ENCODE assay signal across 14 cellular contexts in the genomic region with DNA sequence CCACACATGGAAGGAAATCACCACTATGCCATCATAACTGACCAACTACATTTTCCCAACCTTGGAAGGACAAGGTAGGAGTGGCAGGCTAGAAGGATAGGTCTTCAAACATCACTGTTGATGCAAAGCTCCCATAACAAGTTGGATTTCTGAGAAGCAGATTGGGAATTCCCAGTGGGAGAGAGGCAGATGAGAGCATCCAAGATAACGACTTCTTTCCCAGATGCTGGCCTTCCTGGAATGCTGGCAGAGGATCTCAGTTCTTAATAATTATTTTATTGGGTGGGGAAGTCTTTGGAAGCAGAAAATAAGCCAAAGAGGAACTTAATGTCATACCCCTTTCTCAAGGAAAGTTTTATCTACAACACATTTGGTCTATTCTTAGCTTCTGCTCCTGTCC.
DNase-seq lines count a peak whose midpoint lies in the region; ATAC-seq and TF ChIP-seq lines count a peak whose summit lies in the region.
"Had no signal": no experiment of that assay in that cellular context is flagged by ENCODE, and none has a peak within 500 bp of the region (broad histone marks: within the 10 kb centered on the region; RNA-seq: fewer than 3 reads in every experiment).

No MANE protein-coding gene starts in this region.

- H3K4me3 Mint-ChIP-seq in activated T-cell treated with anti-CD3 and anti-CD28 coated beads, Interleukin-2, amount 50 U/mL, for 72 hours = no peak overlapping the region
- H3K4me3 Mint-ChIP-seq in activated T-cell treated with anti-CD3 and anti-CD28 coated beads, Interleukin-2, amount 50 U/mL, for 4 hours = no peak overlapping the region
- H3K4me3 Mint-ChIP-seq in memory B cell = no peak overlapping the region

- H3K27ac Mint-ChIP-seq in activated T-cell treated with anti-CD3 and anti-CD28 coated beads, Interleukin-2, amount 50 U/mL, for 72 hours = peak overlapping the region; percentile 24
- peak overlapping the region; percentile 35 for H3K27ac Mint-ChIP-seq in memory B cell

- DNase-seq in activated T-cell treated with anti-CD3 and anti-CD28 coated beads, Interleukin-2, amount 50 U/mL, for 72 hours = no peak
- DNase-seq in activated T-cell treated with anti-CD3 and anti-CD28 coated beads, Interleukin-2, amount 50 U/mL, for 4 hours = no peak
- no peak for DNase-seq in memory B cell (ENCODE audit: low spot score in 2 of 2)
- DNase-seq in thyroid gland = no peak
- no peak for DNase-seq in NCI-H345 treated with DMSO at 0.1 percent for 48 hours (lab: John Stamatoyannopoulos, UW; ENCODE audit: unreplicated experiment)
- DNase-seq in pons (ENCODE audit: low spot score) = no peak
- DNase-seq in MG63 = no peak
- DNase-seq: activated naive CD4-positive, alpha-beta T cell; EL; hippocampal formation; NCI-H1092 treated with DMSO at 0.1 percent for 48 hours; NCI-H82 had no signal

- TF ChIP-seq POLR2A in thyroid gland (IDR thresholded peaks at IDR 0.05) = no peak

- 62 to 63% methylated on average over 1 of the region's 1 CpG for WGBS in thyroid gland, 2 donors

- H3K4me1 ChIP-seq in thyroid gland = peaks cover 46 to 70% of the 10 kb centered on the region in 2 donors

- H3K36me3 ChIP-seq in thyroid gland (no peaks in the 10 kb centered on the region), MG63 (no peaks in the 10 kb centered on the region; the same call in 1 of the 2 replicates)

- no peaks in the 10 kb centered on the region for H3K27me3 Mint-ChIP-seq in activated T-cell treated with anti-CD3 and anti-CD28 coated beads, Interleukin-2, amount 50 U/mL, for 72 hours (ENCODE audit: low read depth)
- H3K27me3 Mint-ChIP-seq in activated T-cell treated with anti-CD3 and anti-CD28 coated beads, Interleukin-2, amount 50 U/mL, for 4 hours (ENCODE audit: low read depth) = no peaks in the 10 kb centered on the region
- H3K27me3 Mint-ChIP-seq in memory B cell = no peaks in the 10 kb centered on the region

- H3K4me1 Mint-ChIP-seq in activated T-cell treated with anti-CD3 and anti-CD28 coated beads, Interleukin-2, amount 50 U/mL, for 72 hours (ENCODE audit: low read depth) = peaks cover 56% of the 10 kb centered on the region
- peaks cover 52% of the 10 kb centered on the region for H3K4me1 Mint-ChIP-seq in activated T-cell treated with anti-CD3 and anti-CD28 coated beads, Interleukin-2, amount 50 U/mL, for 4 hours (ENCODE audit: low read depth)
- H3K4me1 Mint-ChIP-seq in memory B cell = peaks cover 53% of the 10 kb centered on the region

- H3K9me3 Mint-ChIP-seq in activated T-cell treated with anti-CD3 and anti-CD28 coated beads, Interleukin-2, amount 50 U/mL, for 72 hours = no peaks in the 10 kb centered on the region
- H3K9me3 Mint-ChIP-seq in activated T-cell treated with anti-CD3 and anti-CD28 coated beads, Interleukin-2, amount 50 U/mL, for 4 hours = no peaks in the 10 kb centered on the region
- no peaks in the 10 kb centered on the region for H3K9me3 Mint-ChIP-seq in memory B cell

- intact Hi-C loops in thyroid gland (cut with DNase I) = no loop called here

- H3K9me3 ChIP-seq in thyroid gland (no peaks in the 10 kb centered on the region), MG63 (no peaks in the 10 kb centered on the region)

- H3K27ac ChIP-seq in cingulate gyrus (ENCODE audit: low read depth, low read length) (peak overlapping the region; percentile 84), thyroid gland (peak overlapping the region in 2 of 3 donors; percentile 52 to 62)
- H3K27ac ChIP-seq: SK-N-MC had no signal

- H3K36me3 Mint-ChIP-seq in activated T-cell treated with anti-CD3 and anti-CD28 coated beads, Interleukin-2, amount 50 U/mL, for 72 hours (ENCODE audit: insufficient read depth in 2 of 2) = no peaks in the 10 kb centered on the region
- no peaks in the 10 kb centered on the region for H3K36me3 Mint-ChIP-seq in activated T-cell treated with anti-CD3 and anti-CD28 coated beads, Interleukin-2, amount 50 U/mL, for 4 hours (ENCODE audit: insufficient read depth)
- peaks cover 5% of the 10 kb centered on the region for H3K36me3 Mint-ChIP-seq in memory B cell

- H3K4me3 ChIP-seq in thyroid gland (replicated peaks in 1 of 3) = no peak overlapping the region
- no peak overlapping the region for H3K4me3 ChIP-seq in MG63
- H3K4me3 ChIP-seq: SK-N-MC had no signal

- ATAC-seq in activated T-cell treated with anti-CD3 and anti-CD28 coated beads, Interleukin-2, amount 50 U/mL, for 72 hours (replicated peaks in 1 of 2) = no peak
- ATAC-seq in activated T-cell treated with anti-CD3 and anti-CD28 coated beads, Interleukin-2, amount 50 U/mL, for 4 hours = no peak
- no peak for ATAC-seq in memory B cell (ENCODE audit: low read depth)

- no peak for TF ChIP-seq CTCF in thyroid gland (IDR thresholded peaks at IDR 0.05)

- H3K27me3 ChIP-seq in thyroid gland (no peaks in the 10 kb centered on the region), MG63 (no peaks in the 10 kb centered on the region)
